In the genomic region with DNA sequence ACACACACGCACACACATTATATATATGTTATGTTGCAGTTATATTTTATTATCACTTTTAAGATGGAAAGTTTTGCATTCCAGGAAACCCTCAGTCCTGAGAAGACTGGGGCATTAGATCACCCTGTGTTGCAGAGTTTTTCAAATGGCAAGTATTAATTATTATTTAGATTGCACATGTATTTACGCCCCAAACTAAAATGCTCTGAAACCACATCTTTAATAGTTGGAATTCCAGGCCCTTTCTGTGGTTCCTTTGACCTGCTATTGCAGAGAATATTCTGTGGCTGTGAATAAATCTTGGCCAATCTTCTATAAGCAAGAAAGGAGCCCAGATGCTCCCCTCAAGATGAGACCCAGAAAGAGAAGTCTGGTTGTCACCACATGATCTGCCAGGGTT, we compare ENCODE assay signal across 1 cellular context.
TF ChIP-seq lines count a peak whose summit lies in the region.

No MANE protein-coding gene starts in this region.

TF ChIP-seq in IMR-90, 13 proteins besides CTCF, POLR2A, EP300 and RAD21 (continued from another document):
- TF ChIP-seq BHLHE40 (IDR thresholded peaks at IDR 0.05; ENCODE audit: low read depth, low read length), result peak; percentile 55; the same call in 1 of the 2 replicates
- TF ChIP-seq, protein P1, sequence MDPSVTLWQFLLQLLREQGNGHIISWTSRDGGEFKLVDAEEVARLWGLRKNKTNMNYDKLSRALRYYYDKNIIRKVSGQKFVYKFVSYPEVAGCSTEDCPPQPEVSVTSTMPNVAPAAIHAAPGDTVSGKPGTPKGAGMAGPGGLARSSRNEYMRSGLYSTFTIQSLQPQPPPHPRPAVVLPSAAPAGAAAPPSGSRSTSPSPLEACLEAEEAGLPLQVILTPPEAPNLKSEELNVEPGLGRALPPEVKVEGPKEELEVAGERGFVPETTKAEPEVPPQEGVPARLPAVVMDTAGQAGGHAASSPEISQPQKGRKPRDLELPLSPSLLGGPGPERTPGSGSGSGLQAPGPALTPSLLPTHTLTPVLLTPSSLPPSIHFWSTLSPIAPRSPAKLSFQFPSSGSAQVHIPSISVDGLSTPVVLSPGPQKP (IDR thresholded peaks at IDR 0.05; ENCODE audit: borderline replicate concordance, low read depth, low read length), result no peak
